Comparison of ENCODE assay signal across 9 cellular contexts in genomic region chr9:136567651-136568287, GRCh38. TPM values are rescaled to one million over a fixed set of nuclear protein-coding genes. Genes with fewer than 3 reads are reported as not detected.
DNase-seq lines count a peak whose midpoint lies in the region; ATAC-seq and TF ChIP-seq lines count a peak whose summit lies in the region.
"Had no signal": no experiment of that assay in that cellular context is flagged by ENCODE, and none has a peak within 500 bp of the region (broad histone marks: within the 10 kb centered on the region; RNA-seq: fewer than 3 reads in every experiment).

No MANE protein-coding gene starts in this region.

- H3K27ac Mint-ChIP-seq in neural progenitor cell, result peak overlapping the region; percentile 37
- no peak overlapping the region for H3K27ac Mint-ChIP-seq in activated naive CD8-positive, alpha-beta T cell treated with anti-CD3 and anti-CD28 coated beads, Interleukin-2, amount 50 U/mL, for 24 hours

- POLR2A ChIA-PET in OCI-LY7 (lab: Charles Lee), result no interaction called here

- H3K4me2 ChIP-seq in neural progenitor cell (no peak overlapping the region), OCI-LY7 (ENCODE audit: low read length) (no peak overlapping the region)

- no peak for ATAC-seq in activated naive CD8-positive, alpha-beta T cell treated with anti-CD3 and anti-CD28 coated beads, Interleukin-2, amount 50 U/mL, for 24 hours

- no peak overlapping the region for H3K4me3 ChIP-seq in AG10803 (ENCODE audit: low read length)
- H3K4me3 ChIP-seq in Peyer's patch, result no peak overlapping the region
- no peak overlapping the region for H3K4me3 ChIP-seq in fibroblast of mammary gland (ENCODE audit: control insufficient read depth, low read depth, low read length)
- no peak overlapping the region for H3K4me3 ChIP-seq in neural progenitor cell
- H3K4me3 ChIP-seq in OCI-LY7 (ENCODE audit: low read depth, low read length, poor library complexity, severe bottlenecking), result no peak overlapping the region

- no peaks in the 10 kb centered on the region for H4K20me1 ChIP-seq in neural progenitor cell (ENCODE audit: low read depth)
- no peaks in the 10 kb centered on the region for H4K20me1 ChIP-seq in OCI-LY7 (ENCODE audit: insufficient read depth, low read length)

- H3K36me3 ChIP-seq in Peyer's patch (no peaks in the 10 kb centered on the region), neural progenitor cell (no peaks in the 10 kb centered on the region), OCI-LY7 (ENCODE audit: insufficient read depth, low read length) (no peaks in the 10 kb centered on the region)

- H3K9me3 ChIP-seq in Peyer's patch, result no peaks in the 10 kb centered on the region
- H3K9me3 ChIP-seq in neural progenitor cell (ENCODE audit: low read depth), result no peaks in the 10 kb centered on the region
- H3K9me3 ChIP-seq in OCI-LY7 (ENCODE audit: low read length), result no peaks in the 10 kb centered on the region

- H3K27me3 ChIP-seq in Peyer's patch, result no peaks in the 10 kb centered on the region
- no peaks in the 10 kb centered on the region for H3K27me3 ChIP-seq in neural progenitor cell

- no peaks in the 10 kb centered on the region for H3K9me2 ChIP-seq in OCI-LY7 (ENCODE audit: insufficient read depth, low read length)

- H3K4me1 ChIP-seq in Peyer's patch (peaks cover 0 to 49% (median 15%) of the 10 kb centered on the region in 4 donors), neural progenitor cell (peaks cover 50% of the 10 kb centered on the region), OCI-LY7 (ENCODE audit: insufficient read depth, low read length, poor library complexity, severe bottlenecking) (no peaks in the 10 kb centered on the region)

- CTCF ChIA-PET in OCI-LY7 (lab: Charles Lee; ENCODE audit: unreplicated experiment), result no interaction called here

- no peaks in the 10 kb centered on the region for H3K36me3 Mint-ChIP-seq in neural progenitor cell
- H3K36me3 Mint-ChIP-seq in activated naive CD8-positive, alpha-beta T cell treated with anti-CD3 and anti-CD28 coated beads, Interleukin-2, amount 50 U/mL, for 24 hours (ENCODE audit: low read depth), result no peaks in the 10 kb centered on the region

- H2AFZ ChIP-seq in neural progenitor cell (replicated peaks), result peak overlapping the region; percentile 1
- H2AFZ ChIP-seq in OCI-LY7 (ENCODE audit: low read length), result no peak overlapping the region

- H3K4me3 Mint-ChIP-seq in neural progenitor cell, result no peak overlapping the region
- H3K4me3 Mint-ChIP-seq in activated naive CD8-positive, alpha-beta T cell treated with anti-CD3 and anti-CD28 coated beads, Interleukin-2, amount 50 U/mL, for 24 hours, result no peak overlapping the region

- intact Hi-C loops in OCI-LY7 (cut with micrococcal nuclease; ENCODE audit: unreplicated experiment), result no loop called here

- H3K4me1 Mint-ChIP-seq in neural progenitor cell, result peaks cover 64% of the 10 kb centered on the region
- H3K4me1 Mint-ChIP-seq in activated naive CD8-positive, alpha-beta T cell treated with anti-CD3 and anti-CD28 coated beads, Interleukin-2, amount 50 U/mL, for 24 hours, result no peaks in the 10 kb centered on the region

- H3F3A ChIP-seq in neural progenitor cell (ENCODE audit: low read depth), result peaks cover 35% of the 10 kb centered on the region

- no TSS peak for BruUV-seq in OCI-LY7 (replicated peaks; lab: Mats Ljungman, UMichigan)

- peaks cover 18% of the 10 kb centered on the region for H3K27me3 Mint-ChIP-seq in neural progenitor cell (ENCODE audit: insufficient read depth, low read depth)
- no peaks in the 10 kb centered on the region for H3K27me3 Mint-ChIP-seq in activated naive CD8-positive, alpha-beta T cell treated with anti-CD3 and anti-CD28 coated beads, Interleukin-2, amount 50 U/mL, for 24 hours

- peak; percentile 79 for DNase-seq in AG10803 (ENCODE audit: low read depth)
- peak in 1 of 3 donors; percentile 75 for DNase-seq in Peyer's patch
- DNase-seq in fibroblast of mammary gland (ENCODE audit: low read depth), result peak; percentile 71
- DNase-seq in neural progenitor cell (ENCODE audit: low spot score), result peak; percentile 64
- no peak for DNase-seq in OCI-LY7 (ENCODE audit: low spot score)
- no peak for DNase-seq in NCI-H748 treated with DMSO at 0.1 percent for 48 hours (lab: John Stamatoyannopoulos, UW)
- DNase-seq in activated naive CD8-positive, alpha-beta T cell treated with anti-CD3 and anti-CD28 coated beads, Interleukin-2, amount 50 U/mL, for 24 hours, result no peak
- DNase-seq in activated T-cell treated with anti-CD3 and anti-CD28 coated beads, Interleukin-2, amount 50 U/mL, for 1 hour, result no peak
- DNase-seq: RPMI8226 had no signal

- TF ChIP-seq CTCF in AG10803 (conservative IDR thresholded peaks at IDR 0.05; ENCODE audit: low read length) (no peak), Peyer's patch (IDR thresholded peaks at IDR 0.05) (no peak), fibroblast of mammary gland (conservative IDR thresholded peaks at IDR 0.05; ENCODE audit: control insufficient read depth, insufficient read depth, low read depth, low read length) (no peak), neural progenitor cell (IDR thresholded peaks at IDR 0.05) (no peak), OCI-LY7 (conservative IDR thresholded peaks at IDR 0.05; ENCODE audit: low read length) (no peak)

- H3K79me2 ChIP-seq in neural progenitor cell (ENCODE audit: low read depth) (no peaks in the 10 kb centered on the region), OCI-LY7 (ENCODE audit: insufficient read depth, low read depth, low read length) (no peaks in the 10 kb centered on the region)

- H3K9ac ChIP-seq in neural progenitor cell, result no peak overlapping the region

- TF ChIP-seq POLR2A in Peyer's patch (IDR thresholded peaks at IDR 0.05), result no peak

- H3K27ac ChIP-seq in Peyer's patch (peak overlapping the region in 3 of 4 donors; percentile 17 to 51 (median 35)), neural progenitor cell (no peak overlapping the region), OCI-LY7 (ENCODE audit: low read depth, low read length, poor library complexity, severe bottlenecking) (no peak overlapping the region)

- H3K9me3 Mint-ChIP-seq in neural progenitor cell, result no peaks in the 10 kb centered on the region
- no peaks in the 10 kb centered on the region for H3K9me3 Mint-ChIP-seq in activated naive CD8-positive, alpha-beta T cell treated with anti-CD3 and anti-CD28 coated beads, Interleukin-2, amount 50 U/mL, for 24 hours

RNA-seq across cellular contexts. Expression of gene NOTCH1, which starts 21.9 kb away (rescaled TPM):
- total RNA-seq in Peyer's patch (10 to 100 TPM; 38.2 to 95.7 (median 53.8) TPM), neural progenitor cell (ENCODE audit: low replicate concordance) (11.7 and 32.4 TPM in 2 replicates), OCI-LY7 (2022) (15.5 and 17.9 TPM in 2 replicates)
- total RNA-seq in OCI-LY7 (2014; rRNA removed; shearing (Covaris generic)), result 9.3 and 17.6 TPM in 2 replicates

Comparison
In these comparisons a context has a peak if more than half of its experiments do, and no peak if none do; other contexts are left out.
1. DNase-seq: peak in AG10803 (single experiment), fibroblast of mammary gland (single experiment) and neural progenitor cell (single experiment); none in OCI-LY7 (single experiment), NCI-H748 treated with DMSO at 0.1 percent for 48 hours (single experiment), activated naive CD8-positive, alpha-beta T cell treated with anti-CD3 and anti-CD28 coated beads, Interleukin-2, amount 50 U/mL, for 24 hours (single experiment) and activated T-cell treated with anti-CD3 and anti-CD28 coated beads, Interleukin-2, amount 50 U/mL, for 1 hour (single experiment).
2. H3K27ac ChIP-seq: peak in Peyer's patch (3 of 4); none in neural progenitor cell (single experiment) and OCI-LY7 (single experiment).